ENCODE assay signal across 1 cellular context in genomic region chr10:71741671-71742070, GRCh38.
TF ChIP-seq lines count a peak whose summit lies in the region.

No MANE protein-coding gene starts in this region.

TF ChIP-seq in IMR-90, 13 proteins besides CTCF, POLR2A, EP300 and RAD21:
- no peak for TF ChIP-seq BHLHE40 (IDR thresholded peaks at IDR 0.05; ENCODE audit: low read depth, low read length)
- no peak for TF ChIP-seq MAZ (IDR thresholded peaks at IDR 0.05; ENCODE audit: borderline replicate concordance, low read depth, low read length)
- no peak for TF ChIP-seq CEBPB (IDR thresholded peaks at IDR 0.05; ENCODE audit: low read depth, low read length)
- no peak for TF ChIP-seq MAFK (IDR thresholded peaks at IDR 0.05; ENCODE audit: low read depth, low read length)
- no peak for TF ChIP-seq RFX5 (IDR thresholded peaks at IDR 0.05; ENCODE audit: low read depth, low read length)
- no peak for TF ChIP-seq NFE2L2 (IDR thresholded peaks at IDR 0.05; ENCODE audit: low read depth, low read length)
- TF ChIP-seq CHD1 (IDR thresholded peaks at IDR 0.05; ENCODE audit: low read depth, low read length), result no peak
- no peak for TF ChIP-seq RCOR1 (IDR thresholded peaks at IDR 0.05; ENCODE audit: insufficient replicate concordance, low read length)
- TF ChIP-seq FOS (IDR thresholded peaks at IDR 0.05; ENCODE audit: low read depth, low read length), result no peak
- no peak for TF ChIP-seq SMC3 (IDR thresholded peaks at IDR 0.05; ENCODE audit: low read depth, low read length)
- no peak for TF ChIP-seq MXI1 (IDR thresholded peaks at IDR 0.05; ENCODE audit: borderline replicate concordance, low read depth, low read length)
- no peak for TF ChIP-seq ELK1 (IDR thresholded peaks at IDR 0.05; ENCODE audit: borderline replicate concordance, low read depth, low read length)
- no peak for TF ChIP-seq USF2 (IDR thresholded peaks at IDR 0.05; ENCODE audit: low read depth, low read length)
